In the genomic region with DNA sequence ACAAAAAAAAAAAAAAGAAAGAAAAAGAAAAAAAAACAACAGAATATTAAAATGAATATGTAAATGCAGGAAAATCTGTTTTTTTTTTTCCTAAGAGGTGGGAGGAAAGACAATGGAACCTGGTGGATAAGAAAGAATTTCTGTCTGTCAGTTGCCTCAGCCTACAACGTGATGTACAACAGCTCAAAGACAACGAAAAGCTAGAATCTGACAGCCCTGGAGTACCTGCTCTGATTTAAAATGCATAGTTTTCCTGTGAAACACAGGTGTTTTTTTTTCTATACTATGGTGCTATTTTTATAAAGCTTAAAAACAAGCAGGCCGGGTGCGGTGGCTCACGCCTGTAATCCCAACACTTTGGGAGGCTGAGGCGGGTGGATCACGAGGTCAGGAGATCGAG, we compare ENCODE assay signal across 1 cellular context.
TF ChIP-seq lines count a peak whose summit lies in the region.

No MANE protein-coding gene starts in this region.

TF ChIP-seq in HCT116, 20 proteins besides CTCF, POLR2A, EP300 and RAD21:
- TF ChIP-seq, protein P1, sequence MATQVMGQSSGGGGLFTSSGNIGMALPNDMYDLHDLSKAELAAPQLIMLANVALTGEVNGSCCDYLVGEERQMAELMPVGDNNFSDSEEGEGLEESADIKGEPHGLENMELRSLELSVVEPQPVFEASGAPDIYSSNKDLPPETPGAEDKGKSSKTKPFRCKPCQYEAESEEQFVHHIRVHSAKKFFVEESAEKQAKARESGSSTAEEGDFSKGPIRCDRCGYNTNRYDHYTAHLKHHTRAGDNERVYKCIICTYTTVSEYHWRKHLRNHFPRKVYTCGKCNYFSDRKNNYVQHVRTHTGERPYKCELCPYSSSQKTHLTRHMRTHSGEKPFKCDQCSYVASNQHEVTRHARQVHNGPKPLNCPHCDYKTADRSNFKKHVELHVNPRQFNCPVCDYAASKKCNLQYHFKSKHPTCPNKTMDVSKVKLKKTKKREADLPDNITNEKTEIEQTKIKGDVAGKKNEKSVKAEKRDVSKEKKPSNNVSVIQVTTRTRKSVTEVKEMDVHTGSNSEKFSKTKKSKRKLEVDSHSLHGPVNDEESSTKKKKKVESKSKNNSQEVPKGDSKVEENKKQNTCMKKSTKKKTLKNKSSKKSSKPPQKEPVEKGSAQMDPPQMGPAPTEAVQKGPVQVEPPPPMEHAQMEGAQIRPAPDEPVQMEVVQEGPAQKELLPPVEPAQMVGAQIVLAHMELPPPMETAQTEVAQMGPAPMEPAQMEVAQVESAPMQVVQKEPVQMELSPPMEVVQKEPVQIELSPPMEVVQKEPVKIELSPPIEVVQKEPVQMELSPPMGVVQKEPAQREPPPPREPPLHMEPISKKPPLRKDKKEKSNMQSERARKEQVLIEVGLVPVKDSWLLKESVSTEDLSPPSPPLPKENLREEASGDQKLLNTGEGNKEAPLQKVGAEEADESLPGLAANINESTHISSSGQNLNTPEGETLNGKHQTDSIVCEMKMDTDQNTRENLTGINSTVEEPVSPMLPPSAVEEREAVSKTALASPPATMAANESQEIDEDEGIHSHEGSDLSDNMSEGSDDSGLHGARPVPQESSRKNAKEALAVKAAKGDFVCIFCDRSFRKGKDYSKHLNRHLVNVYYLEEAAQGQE (IDR thresholded peaks at IDR 0.05; ENCODE audit: low read depth) = no peak
- TF ChIP-seq JUND (IDR thresholded peaks at IDR 0.05) = no peak
- no peak for TF ChIP-seq EZH2phosphoT487 (IDR thresholded peaks at IDR 0.05; ENCODE audit: borderline replicate concordance)
- TF ChIP-seq FOSL1 (IDR thresholded peaks at IDR 0.05; ENCODE audit: low read depth) = no peak
- TF ChIP-seq CBX3 (IDR thresholded peaks at IDR 0.05; ENCODE audit: low read depth) = no peak
- no peak for TF ChIP-seq EZH2 (IDR thresholded peaks at IDR 0.05)
- no peak for TF ChIP-seq EGR1 (IDR thresholded peaks at IDR 0.05; ENCODE audit: low read depth)
- no peak for TF ChIP-seq SRF (IDR thresholded peaks at IDR 0.05; ENCODE audit: low read depth)
- no peak for TF ChIP-seq YY1 (IDR thresholded peaks at IDR 0.05; ENCODE audit: extremely low read depth, insufficient replicate concordance, low read depth, low read length)
- no peak for TF ChIP-seq CEBPB (IDR thresholded peaks at IDR 0.05; ENCODE audit: low read depth)
- TF ChIP-seq ELF1 (IDR thresholded peaks at IDR 0.05; ENCODE audit: borderline replicate concordance, low read depth) = no peak
- TF ChIP-seq, protein P2, sequence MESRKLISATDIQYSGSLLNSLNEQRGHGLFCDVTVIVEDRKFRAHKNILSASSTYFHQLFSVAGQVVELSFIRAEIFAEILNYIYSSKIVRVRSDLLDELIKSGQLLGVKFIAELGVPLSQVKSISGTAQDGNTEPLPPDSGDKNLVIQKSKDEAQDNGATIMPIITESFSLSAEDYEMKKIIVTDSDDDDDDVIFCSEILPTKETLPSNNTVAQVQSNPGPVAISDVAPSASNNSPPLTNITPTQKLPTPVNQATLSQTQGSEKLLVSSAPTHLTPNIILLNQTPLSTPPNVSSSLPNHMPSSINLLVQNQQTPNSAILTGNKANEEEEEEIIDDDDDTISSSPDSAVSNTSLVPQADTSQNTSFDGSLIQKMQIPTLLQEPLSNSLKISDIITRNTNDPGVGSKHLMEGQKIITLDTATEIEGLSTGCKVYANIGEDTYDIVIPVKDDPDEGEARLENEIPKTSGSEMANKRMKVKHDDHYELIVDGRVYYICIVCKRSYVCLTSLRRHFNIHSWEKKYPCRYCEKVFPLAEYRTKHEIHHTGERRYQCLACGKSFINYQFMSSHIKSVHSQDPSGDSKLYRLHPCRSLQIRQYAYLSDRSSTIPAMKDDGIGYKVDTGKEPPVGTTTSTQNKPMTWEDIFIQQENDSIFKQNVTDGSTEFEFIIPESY (IDR thresholded peaks at IDR 0.05; ENCODE audit: extremely low read depth, insufficient replicate concordance, low read length) = no peak
- TF ChIP-seq ZNF274 (IDR thresholded peaks at IDR 0.05; ENCODE audit: low read depth, low read length) = no peak
- TF ChIP-seq, protein P3, sequence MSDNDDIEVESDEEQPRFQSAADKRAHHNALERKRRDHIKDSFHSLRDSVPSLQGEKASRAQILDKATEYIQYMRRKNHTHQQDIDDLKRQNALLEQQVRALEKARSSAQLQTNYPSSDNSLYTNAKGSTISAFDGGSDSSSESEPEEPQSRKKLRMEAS (IDR thresholded peaks at IDR 0.05) = no peak
- TF ChIP-seq TCF7L2 (IDR thresholded peaks at IDR 0.05; ENCODE audit: borderline replicate concordance, extremely low read depth, insufficient read depth, insufficient read length) = no peak
- TF ChIP-seq SIN3A (IDR thresholded peaks at IDR 0.05; ENCODE audit: low read depth) = no peak
TF ChIP-seq in HCT116: peak in this region for 0.
